In the genomic region with DNA sequence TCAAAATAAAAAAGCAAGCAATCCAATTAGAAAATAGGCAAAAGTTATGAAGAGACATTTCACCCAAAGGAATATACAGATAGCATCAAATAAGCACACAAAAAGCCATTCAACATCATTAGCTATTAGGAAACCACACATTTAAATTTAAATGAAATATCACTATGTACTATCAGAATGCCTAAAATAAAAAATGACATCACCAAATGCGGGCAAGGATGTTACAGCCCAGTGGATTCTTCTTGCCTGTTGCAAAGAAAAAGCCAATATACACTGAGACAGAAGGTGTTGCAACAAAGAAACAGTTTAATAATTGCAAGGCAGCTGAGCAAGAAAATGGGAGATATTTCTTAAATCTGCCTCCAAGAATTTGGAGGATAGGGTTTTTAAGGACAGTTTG, we compare ENCODE assay signal across 28 cellular contexts.
"Had no signal": no experiment of that assay in that cellular context is flagged by ENCODE, and none has a peak within 500 bp of the region (broad histone marks: within the 10 kb centered on the region; RNA-seq: fewer than 3 reads in every experiment).

No MANE protein-coding gene starts in this region.

- H3K27me3 ChIP-seq: ascending aorta, breast epithelium, cardiac muscle cell, colonic mucosa, esophagus squamous epithelium, gastroesophageal sphincter, heart right ventricle had no signal

- H3K4me1 ChIP-seq: ascending aorta, breast epithelium, colonic mucosa, gastroesophageal sphincter, heart right ventricle had no signal

- H3K36me3 ChIP-seq: ascending aorta, breast epithelium, cardiac muscle cell, colonic mucosa, esophagus squamous epithelium, gastroesophageal sphincter, heart right ventricle had no signal

- H3K9me3 ChIP-seq: ascending aorta, colonic mucosa, esophagus squamous epithelium, gastroesophageal sphincter had no signal

- H3K4me3 ChIP-seq: ascending aorta, breast epithelium, cardiac muscle cell, colonic mucosa, esophagus squamous epithelium, gastroesophageal sphincter, heart right ventricle had no signal

- FAIRE-seq: endometrium, endothelial cell of umbilical vein had no signal

- DNase-seq: activated CD4-positive, alpha-beta memory T cell treated with anti-CD3 and anti-CD28 coated beads for 36 hours; activated CD4-positive, alpha-beta T cell treated with anti-CD3 and anti-CD28 coated beads for 36 hours; activated CD4-positive, CD25-positive, alpha-beta regulatory T cell; activated CD4-positive, CD25-positive, alpha-beta regulatory T cell treated with anti-CD3 and anti-CD28 coated beads, Interleukin-2, amount 50 U/mL, for 72 hours; activated CD8-positive, alpha-beta memory T cell treated with anti-CD3 and anti-CD28 coated beads, Interleukin-2, amount 50 U/mL, for 48 hours; activated gamma-delta T cell; activated naive CD4-positive, alpha-beta T cell; activated naive CD4-positive, alpha-beta T cell treated with anti-CD3 and anti-CD28 coated beads, Interleukin-2, amount 10 ng/mL, durations not matched to agents 7 days and 5 days; activated naive CD8-positive, alpha-beta T cell treated with anti-CD3 and anti-CD28 coated beads, Interleukin-2, amount 10 ng/mL, durations not matched to agents 7 days and 5 days; activated T-cell treated with anti-CD3 and anti-CD28 coated beads for 4 hours; activated T-cell treated with anti-CD3 and anti-CD28 coated beads, Interleukin-2, amount 50 U/mL, for 24 hours; activated T-cell treated with anti-CD3 and anti-CD28 coated beads, Interleukin-2, amount 50 U/mL, for 72 hours; central memory CD4-positive, alpha-beta T cell; cerebellar nuclear complex; colonic mucosa; effector CD8-positive, alpha-beta T cell; esophagus squamous epithelium; foreskin melanocyte; heart right ventricle; T-helper 2 cell had no signal

- H3K27ac ChIP-seq: ascending aorta, breast epithelium, cardiac muscle cell, colonic mucosa, epithelial cell of prostate, esophagus squamous epithelium, gastroesophageal sphincter, heart right ventricle had no signal

- ATAC-seq: activated CD4-positive, alpha-beta T cell treated with anti-CD3 and anti-CD28 coated beads for 36 hours; activated naive CD4-positive, alpha-beta T cell treated with anti-CD3 and anti-CD28 coated beads, Interleukin-2, amount 50 U/mL, for 72 hours; activated T-cell treated with anti-CD3 and anti-CD28 coated beads, Interleukin-2, amount 50 U/mL, for 72 hours; gastroesophageal sphincter; heart right ventricle had no signal
